8 cellular contexts compared by ENCODE assay signal in the genomic region with DNA sequence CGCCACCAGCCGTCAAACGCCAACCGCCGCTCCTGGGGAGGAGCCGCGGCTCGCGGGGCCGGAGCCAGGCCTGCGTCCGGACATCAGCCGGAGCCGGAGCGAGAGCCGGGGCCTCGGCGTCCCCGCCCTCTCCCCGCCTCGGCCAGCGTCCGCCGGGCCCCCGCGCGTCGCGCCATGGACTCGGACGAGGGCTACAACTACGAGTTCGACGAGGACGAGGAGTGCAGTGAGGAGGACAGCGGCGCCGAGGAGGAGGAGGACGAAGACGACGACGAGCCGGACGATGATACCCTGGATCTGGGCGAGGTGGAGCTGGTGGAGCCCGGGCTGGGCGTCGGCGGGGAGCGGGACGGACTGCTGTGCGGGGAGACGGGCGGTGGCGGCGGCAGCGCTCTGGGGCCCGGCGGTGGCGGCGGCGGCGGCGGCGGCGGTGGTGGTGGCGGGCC. TPM values are rescaled to one million over a fixed set of nuclear protein-coding genes. Genes with fewer than 3 reads are reported as not detected.
DNase-seq lines count a peak whose midpoint lies in the region; ATAC-seq and TF ChIP-seq lines count a peak whose summit lies in the region.

No MANE protein-coding gene starts in this region.

- peaks cover 54% of the 10 kb centered on the region for H3K36me3 Mint-ChIP-seq in CD4-positive, alpha-beta T cell (ENCODE audit: low read depth)
- H3K36me3 Mint-ChIP-seq in nephron progenitor cell (ENCODE audit: low read depth): peaks cover 52% of the 10 kb centered on the region

- no peaks in the 10 kb centered on the region for H3K9me3 Mint-ChIP-seq in CD4-positive, alpha-beta T cell
- H3K9me3 Mint-ChIP-seq in nephron progenitor cell: peaks cover 8% of the 10 kb centered on the region

- no peak for DNase-seq in CD4-positive, alpha-beta T cell
- DNase-seq in Peyer's patch: no peak
- no peak for DNase-seq in epithelial cell of proximal tubule (ENCODE audit: low read depth)
- peak; percentile 65 for DNase-seq in nephron progenitor cell
- DNase-seq in dedifferentiated amniotic fluid mesenchymal stem cell (ENCODE audit: extremely low spot score): no peak
- DNase-seq in NCI-H2196 (lab: John Stamatoyannopoulos, UW; ENCODE audit: unreplicated experiment): no peak
- DNase-seq in NCI-H446 treated with DMSO at 0.1 percent for 48 hours (lab: John Stamatoyannopoulos, UW): no peak

- peak overlapping the region; percentile 99 for H3K27ac Mint-ChIP-seq in CD4-positive, alpha-beta T cell
- peak overlapping the region; percentile 100 for H3K27ac Mint-ChIP-seq in nephron progenitor cell

- CTCF ChIA-PET in CD4-positive, alpha-beta T cell (lab: Charles Lee): interaction anchor here (0.6 to 4.7 kb wide), 2 partner anchors 12 kb away, joined by 3 to 41 read pairs; no protein-coding TSS in a partner anchor

- intact Hi-C loops in CD4-positive, alpha-beta T cell (cut with DNase I, micrococcal nuclease): loop anchor here (2.0 to 10.0 kb wide), 7 partner anchors 16 to 580 kb away; a partner anchor contains a TSS

- TF ChIP-seq POLR2A in Peyer's patch (IDR thresholded peaks at IDR 0.05): no peak

- ATAC-seq in CD4-positive, alpha-beta T cell (ENCODE audit: poor library complexity): peak; percentile 18
- ATAC-seq in GM21786 (IDR thresholded peaks at IDR 0.05; ENCODE audit: unreplicated experiment): peak; percentile 2

- POLR2A ChIA-PET in CD4-positive, alpha-beta T cell (lab: Charles Lee): interaction anchor here (1.8 to 4.3 kb wide), 4 partner anchors 10 to 247 kb away, joined by 13 to 72 read pairs (median 42); a partner anchor contains a TSS

- no peak for TF ChIP-seq CTCF in CD4-positive, alpha-beta T cell (IDR thresholded peaks at IDR 0.05)
- TF ChIP-seq CTCF in Peyer's patch (IDR thresholded peaks at IDR 0.05) (no peak), epithelial cell of proximal tubule (conservative IDR thresholded peaks at IDR 0.05; ENCODE audit: low read depth, low read length) (no peak), nephron progenitor cell (IDR thresholded peaks at IDR 0.05) (no peak)

- H3K4me1 Mint-ChIP-seq in CD4-positive, alpha-beta T cell (ENCODE audit: low read depth): peaks cover 67% of the 10 kb centered on the region
- H3K4me1 Mint-ChIP-seq in nephron progenitor cell: peaks cover 41% of the 10 kb centered on the region

- H3K9me3 ChIP-seq in CD4-positive, alpha-beta T cell (ENCODE audit: control insufficient read depth, low read length): no peaks in the 10 kb centered on the region
- no peaks in the 10 kb centered on the region for H3K9me3 ChIP-seq in Peyer's patch

- H3K27me3 Mint-ChIP-seq in CD4-positive, alpha-beta T cell: no peaks in the 10 kb centered on the region
- no peaks in the 10 kb centered on the region for H3K27me3 Mint-ChIP-seq in nephron progenitor cell (ENCODE audit: low read depth, poor library complexity)

- H3K4me1 ChIP-seq in Peyer's patch: peaks cover 0 to 34% (median 10%) of the 10 kb centered on the region in 4 donors

- peak overlapping the region; percentile 88 to 93 (median 92) for H3K4me3 ChIP-seq in Peyer's patch
- H3K4me3 ChIP-seq in epithelial cell of proximal tubule (ENCODE audit: low read depth, low read length): peak overlapping the region; percentile 84

- no peaks in the 10 kb centered on the region for H3K27me3 ChIP-seq in CD4-positive, alpha-beta T cell (ENCODE audit: control insufficient read depth, insufficient read depth, low read length)
- H3K27me3 ChIP-seq in Peyer's patch: no peaks in the 10 kb centered on the region

- H3K27ac ChIP-seq in CD4-positive, alpha-beta T cell (ENCODE audit: low read depth, low read length): peak overlapping the region; percentile 100
- peak overlapping the region; percentile 99 to 100 (median 100) for H3K27ac ChIP-seq in Peyer's patch

- peaks cover 0 to 10% (median 0%) of the 10 kb centered on the region in 3 donors for H3K36me3 ChIP-seq in Peyer's patch

- H3K4me3 Mint-ChIP-seq in CD4-positive, alpha-beta T cell: peak overlapping the region; percentile 89
- peak overlapping the region; percentile 98 for H3K4me3 Mint-ChIP-seq in nephron progenitor cell

RNA-seq across cellular contexts. Expression of a gene that starts 0.4 kb away (rescaled TPM):
- 100 to 1,000 TPM; 281 to 283 TPM for total RNA-seq in CD4-positive, alpha-beta T cell
- total RNA-seq in Peyer's patch: 10 to 100 TPM; 42.3 to 81.7 (median 52.3) TPM
- total RNA-seq in epithelial cell of proximal tubule: 21.9 and 29.3 TPM in 2 replicates
